11 cellular contexts compared by ENCODE assay signal in genomic region chr12:64691793-64692583, GRCh38.
DNase-seq lines count a peak whose midpoint lies in the region; ATAC-seq lines count a peak whose summit lies in the region.
"Had no signal": no experiment of that assay in that cellular context is flagged by ENCODE, and none has a peak within 500 bp of the region (broad histone marks: within the 10 kb centered on the region; RNA-seq: fewer than 3 reads in every experiment).

No MANE protein-coding gene starts in this region.

- H3K27ac ChIP-seq in subcutaneous abdominal adipose tissue (ENCODE audit: low read depth, low read length): peak overlapping the region; percentile 33
- H3K27ac ChIP-seq: BLaER1 had no signal

- no peak for ATAC-seq in activated T-cell treated with anti-CD3 and anti-CD28 coated beads, Interleukin-2, amount 50 U/mL, for 72 hours (replicated peaks in 1 of 2)
- no peak for ATAC-seq in GM21619 (IDR thresholded peaks at IDR 0.05; ENCODE audit: unreplicated experiment)

- peaks cover 63% of the 10 kb centered on the region for H3K4me1 Mint-ChIP-seq in activated T-cell treated with anti-CD3 and anti-CD28 coated beads, Interleukin-2, amount 50 U/mL, for 72 hours (ENCODE audit: low read depth)

- H3K4me1 ChIP-seq in subcutaneous abdominal adipose tissue (ENCODE audit: control insufficient read depth in 5 of 5, insufficient read depth in 5 of 5, low read length in 5 of 5): peaks cover 10 to 36% (median 34%) of the 10 kb centered on the region in 5 donors

- H3K27ac Mint-ChIP-seq in activated T-cell treated with anti-CD3 and anti-CD28 coated beads, Interleukin-2, amount 50 U/mL, for 72 hours: peak overlapping the region; percentile 83

- H3K36me3 Mint-ChIP-seq in activated T-cell treated with anti-CD3 and anti-CD28 coated beads, Interleukin-2, amount 50 U/mL, for 72 hours (ENCODE audit: insufficient read depth in 2 of 2): peaks cover 4 to 22% of the 10 kb centered on the region in 2 donors

- H3K9ac ChIP-seq in subcutaneous abdominal adipose tissue (ENCODE audit: low read length in 5 of 5): peak overlapping the region in 1 of 5 donors; percentile 6
- H3K9ac ChIP-seq: BLaER1 had no signal

- DNase-seq in activated T-cell treated with anti-CD3 and anti-CD28 coated beads, Interleukin-2, amount 50 U/mL, for 72 hours: no peak
- DNase-seq in activated T-cell treated with anti-CD3 and anti-CD28 coated beads, Interleukin-2, amount 50 U/mL, for 1 hour: no peak
- DNase-seq in NCI-H82 treated with DMSO at 0.1 percent for 48 hours (lab: John Stamatoyannopoulos, UW; ENCODE audit: unreplicated experiment) (peak; percentile 89), fibroblast of gingiva (ENCODE audit: low read depth) (peak; percentile 97), SKM-1 treated with dmso at 0.1 percent for 144 hours (lab: John Stamatoyannopoulos, UW; ENCODE audit: unreplicated experiment) (no peak)
- DNase-seq in central memory CD4-positive, alpha-beta T cell: no peak
- DNase-seq: left cardiac atrium, NCI-H2081 treated with DMSO at 0.1 percent for 48 hours had no signal

- no peaks in the 10 kb centered on the region for H3K27me3 ChIP-seq in subcutaneous abdominal adipose tissue (ENCODE audit: control insufficient read depth in 5 of 5, insufficient read depth in 4 of 5, low read length in 5 of 5)
- H3K27me3 ChIP-seq: BLaER1 had no signal

- H3K9me3 Mint-ChIP-seq in activated T-cell treated with anti-CD3 and anti-CD28 coated beads, Interleukin-2, amount 50 U/mL, for 72 hours: no peaks in the 10 kb centered on the region

- no peaks in the 10 kb centered on the region for H3K27me3 Mint-ChIP-seq in activated T-cell treated with anti-CD3 and anti-CD28 coated beads, Interleukin-2, amount 50 U/mL, for 72 hours (ENCODE audit: low read depth)

- no peak overlapping the region for H3K4me3 Mint-ChIP-seq in activated T-cell treated with anti-CD3 and anti-CD28 coated beads, Interleukin-2, amount 50 U/mL, for 72 hours

- peaks cover 0 to 37% (median 18%) of the 10 kb centered on the region in 5 donors for H3K36me3 ChIP-seq in subcutaneous abdominal adipose tissue (ENCODE audit: control insufficient read depth in 5 of 5, insufficient read depth in 5 of 5, low read length in 5 of 5)

- no peaks in the 10 kb centered on the region for H3K9me3 ChIP-seq in subcutaneous abdominal adipose tissue (ENCODE audit: control insufficient read depth in 5 of 5, low read length in 5 of 5)
- H3K9me3 ChIP-seq: BLaER1 had no signal

- H3K4me3 ChIP-seq in subcutaneous abdominal adipose tissue (ENCODE audit: low read depth in 1 of 5, low read length in 5 of 5): no peak overlapping the region
- H3K4me3 ChIP-seq: BLaER1 had no signal

Comparison
In these comparisons a context has a peak if more than half of its experiments do, and no peak if none do; other contexts are left out.
1. DNase-seq: peak in NCI-H82 treated with DMSO at 0.1 percent for 48 hours (single experiment) and fibroblast of gingiva (single experiment); none in activated T-cell treated with anti-CD3 and anti-CD28 coated beads, Interleukin-2, amount 50 U/mL, for 72 hours (0 of 2), activated T-cell treated with anti-CD3 and anti-CD28 coated beads, Interleukin-2, amount 50 U/mL, for 1 hour (single experiment), SKM-1 treated with dmso at 0.1 percent for 144 hours (single experiment) and central memory CD4-positive, alpha-beta T cell (single experiment).